ENCODE assay signal across 12 cellular contexts in genomic region chr2:217797661-217798069, GRCh38.
DNase-seq lines count a peak whose midpoint lies in the region; ATAC-seq and TF ChIP-seq lines count a peak whose summit lies in the region.
"Had no signal": no experiment of that assay in that cellular context is flagged by ENCODE, and none has a peak within 500 bp of the region (broad histone marks: within the 10 kb centered on the region; RNA-seq: fewer than 3 reads in every experiment).

No MANE protein-coding gene starts in this region.

- no peak for TF ChIP-seq CTCF in WERI-Rb-1 (IDR thresholded peaks at IDR 0.05; ENCODE audit: low read depth, low read length)

- H3K27me3 ChIP-seq in WERI-Rb-1 (ENCODE audit: insufficient read depth, low read depth, severe bottlenecking): no peaks in the 10 kb centered on the region

- H3K27ac ChIP-seq in WERI-Rb-1: no peak overlapping the region
- H3K27ac ChIP-seq: HL-60 had no signal

- intact Hi-C loops in posterior vena cava (cut with DNase I): no loop called here

- H3K9me3 ChIP-seq in WERI-Rb-1 (ENCODE audit: severe bottlenecking): no peaks in the 10 kb centered on the region

- H3K4me3 ChIP-seq in WERI-Rb-1 (ENCODE audit: low read depth, low read length): no peak overlapping the region

- DNase-seq in DMS79 (lab: John Stamatoyannopoulos, UW) (peak; percentile 80), NCI-H2107 treated with DMSO at 0.1 percent for 48 hours (lab: John Stamatoyannopoulos, UW; ENCODE audit: unreplicated experiment) (peak; percentile 47), erythroblast (lab: John Stamatoyannopoulos, UW) (peak; percentile 36 to 64), posterior vena cava (ENCODE audit: low spot score) (peak; percentile 80), WERI-Rb-1 (no peak), GOT3 (lab: John Stamatoyannopoulos, UW) (no peak)
- DNase-seq: GF-D8; left cardiac atrium; stimulated activated CD4-positive, alpha-beta T cell treated with anti-CD3 and anti-CD28 coated beads, Interleukin-2, amount 100 ng/mL, for 48 hours had no signal

- no peak for ATAC-seq in HG03280 (IDR thresholded peaks at IDR 0.05; ENCODE audit: unreplicated experiment)
- no peak for ATAC-seq in GM19023 (IDR thresholded peaks at IDR 0.05; ENCODE audit: unreplicated experiment)

- no peaks in the 10 kb centered on the region for H3K36me3 ChIP-seq in WERI-Rb-1

- TF ChIP-seq POLR2A in erythroblast (IDR thresholded peaks at IDR 0.05; ENCODE audit: low read length): no peak

Comparison
In these comparisons a context has a peak if more than half of its experiments do, and no peak if none do; other contexts are left out.
1. DNase-seq: peak in DMS79 (single experiment), NCI-H2107 treated with DMSO at 0.1 percent for 48 hours (single experiment), erythroblast (2 of 2) and posterior vena cava (single experiment); none in WERI-Rb-1 (single experiment) and GOT3 (single experiment).